In genomic region chr12:123939716-123940626, GRCh38 we compare ENCODE assay signal across 18 cellular contexts.
"Had no signal": no experiment of that assay in that cellular context is flagged by ENCODE, and none has a peak within 500 bp of the region (broad histone marks: within the 10 kb centered on the region; RNA-seq: fewer than 3 reads in every experiment).

No MANE protein-coding gene starts in this region.

- DNase-seq: activated B cell treated with CpG ODN at 0.5 μM for 24 hours; activated CD4-positive, alpha-beta T cell treated with anti-CD3 and anti-CD28 coated beads, Interleukin-2, amount 10 ng/mL, durations not matched to agents 7 days and 5 days; activated naive CD4-positive, alpha-beta T cell treated with anti-CD3 and anti-CD28 coated beads for 36 hours; adrenal gland; effector CD4-positive, alpha-beta T cell; esophagus squamous epithelium; mesendoderm; pancreas; stimulated activated CD4-positive, alpha-beta T cell treated with anti-CD3 and anti-CD28 coated beads, Interleukin-4, amount 100 ng/mL, for 24 hours; stimulated activated naive CD8-positive, alpha-beta T cell treated with anti-CD3 and anti-CD28 coated beads, Interleukin-15, Interleukin-2, amounts not matched to agents 100 U/mL and 50 U/mL, for 24 hours; T-helper 2 cell had no signal

- H3K27me3 ChIP-seq: adrenal gland, cardiac muscle cell, esophagus squamous epithelium, neural progenitor cell, pancreas, suprapubic skin had no signal

- ATAC-seq: activated T-helper 17 cell treated with anti-CD3 and anti-CD28 coated beads, Interleukin-2, amount 50 U/mL, for 72 hours; pancreas; stimulated activated naive CD8-positive, alpha-beta T cell treated with anti-CD3 and anti-CD28 coated beads, Interleukin-15, Interleukin-2, amounts not matched to agents 100 U/mL and 50 U/mL, for 24 hours had no signal

- H3K4me3 ChIP-seq: adrenal gland, cardiac muscle cell, coronary artery, esophagus squamous epithelium, neural progenitor cell, pancreas, skin epidermis, suprapubic skin had no signal

- H3K27me3 Mint-ChIP-seq: activated B cell treated with CpG ODN at 0.5 μM for 24 hours; activated CD4-positive, alpha-beta T cell treated with anti-CD3 and anti-CD28 coated beads, Interleukin-2, amount 10 ng/mL, durations not matched to agents 7 days and 5 days; activated T-helper 17 cell treated with anti-CD3 and anti-CD28 coated beads, Interleukin-2, amount 50 U/mL, for 72 hours; type B pancreatic cell had no signal

- H3K4me3 Mint-ChIP-seq: activated B cell treated with CpG ODN at 0.5 μM for 24 hours; activated naive CD4-positive, alpha-beta T cell treated with anti-CD3 and anti-CD28 coated beads for 36 hours; neural progenitor cell; type B pancreatic cell had no signal

- H3K9me3 ChIP-seq: adrenal gland, pancreas, suprapubic skin had no signal

- H3K27ac ChIP-seq: adrenal gland, cardiac muscle cell, coronary artery, esophagus squamous epithelium, neural progenitor cell, pancreas, suprapubic skin had no signal

- H3K9me3 Mint-ChIP-seq: activated B cell treated with CpG ODN at 0.5 μM for 24 hours; activated CD4-positive, alpha-beta T cell treated with anti-CD3 and anti-CD28 coated beads, Interleukin-2, amount 10 ng/mL, durations not matched to agents 7 days and 5 days; activated T-helper 17 cell treated with anti-CD3 and anti-CD28 coated beads, Interleukin-2, amount 50 U/mL, for 72 hours; type B pancreatic cell had no signal

- H3K36me3 ChIP-seq: neural progenitor cell had no signal

- H3K27ac Mint-ChIP-seq: activated B cell treated with CpG ODN at 0.5 μM for 24 hours, neural progenitor cell, type B pancreatic cell had no signal

- H3K4me1 ChIP-seq: adrenal gland, esophagus squamous epithelium, neural progenitor cell, pancreas, suprapubic skin had no signal
